In genomic region chr6:26258199-26258977, GRCh38 we compare ENCODE assay signal across 1 cellular context.
TF ChIP-seq lines count a peak whose summit lies in the region.

No MANE protein-coding gene starts in this region.

TF ChIP-seq in WTC11, 78 proteins besides CTCF, POLR2A, EP300 and RAD21 (continued from another document):
- TF ChIP-seq, protein P1, sequence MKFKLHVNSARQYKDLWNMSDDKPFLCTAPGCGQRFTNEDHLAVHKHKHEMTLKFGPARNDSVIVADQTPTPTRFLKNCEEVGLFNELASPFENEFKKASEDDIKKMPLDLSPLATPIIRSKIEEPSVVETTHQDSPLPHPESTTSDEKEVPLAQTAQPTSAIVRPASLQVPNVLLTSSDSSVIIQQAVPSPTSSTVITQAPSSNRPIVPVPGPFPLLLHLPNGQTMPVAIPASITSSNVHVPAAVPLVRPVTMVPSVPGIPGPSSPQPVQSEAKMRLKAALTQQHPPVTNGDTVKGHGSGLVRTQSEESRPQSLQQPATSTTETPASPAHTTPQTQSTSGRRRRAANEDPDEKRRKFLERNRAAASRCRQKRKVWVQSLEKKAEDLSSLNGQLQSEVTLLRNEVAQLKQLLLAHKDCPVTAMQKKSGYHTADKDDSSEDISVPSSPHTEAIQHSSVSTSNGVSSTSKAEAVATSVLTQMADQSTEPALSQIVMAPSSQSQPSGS (CRISPR knock-in tag; IDR thresholded peaks at IDR 0.05; ENCODE audit: borderline replicate concordance, low read depth), result no peak
- no peak for TF ChIP-seq GABPB1 (CRISPR knock-in tag; IDR thresholded peaks at IDR 0.05)
- TF ChIP-seq HMGXB4 (CRISPR knock-in tag; IDR thresholded peaks at IDR 0.05), result no peak
- TF ChIP-seq SMAD4 (CRISPR knock-in tag; IDR thresholded peaks at IDR 0.05), result no peak
- TF ChIP-seq MXD4 (CRISPR knock-in tag; IDR thresholded peaks at IDR 0.05; ENCODE audit: borderline replicate concordance), result no peak
- TF ChIP-seq TEAD1 (CRISPR knock-in tag; IDR thresholded peaks at IDR 0.05), result no peak
- no peak for TF ChIP-seq SOX15 (CRISPR knock-in tag; IDR thresholded peaks at IDR 0.05)
- TF ChIP-seq, protein P2, sequence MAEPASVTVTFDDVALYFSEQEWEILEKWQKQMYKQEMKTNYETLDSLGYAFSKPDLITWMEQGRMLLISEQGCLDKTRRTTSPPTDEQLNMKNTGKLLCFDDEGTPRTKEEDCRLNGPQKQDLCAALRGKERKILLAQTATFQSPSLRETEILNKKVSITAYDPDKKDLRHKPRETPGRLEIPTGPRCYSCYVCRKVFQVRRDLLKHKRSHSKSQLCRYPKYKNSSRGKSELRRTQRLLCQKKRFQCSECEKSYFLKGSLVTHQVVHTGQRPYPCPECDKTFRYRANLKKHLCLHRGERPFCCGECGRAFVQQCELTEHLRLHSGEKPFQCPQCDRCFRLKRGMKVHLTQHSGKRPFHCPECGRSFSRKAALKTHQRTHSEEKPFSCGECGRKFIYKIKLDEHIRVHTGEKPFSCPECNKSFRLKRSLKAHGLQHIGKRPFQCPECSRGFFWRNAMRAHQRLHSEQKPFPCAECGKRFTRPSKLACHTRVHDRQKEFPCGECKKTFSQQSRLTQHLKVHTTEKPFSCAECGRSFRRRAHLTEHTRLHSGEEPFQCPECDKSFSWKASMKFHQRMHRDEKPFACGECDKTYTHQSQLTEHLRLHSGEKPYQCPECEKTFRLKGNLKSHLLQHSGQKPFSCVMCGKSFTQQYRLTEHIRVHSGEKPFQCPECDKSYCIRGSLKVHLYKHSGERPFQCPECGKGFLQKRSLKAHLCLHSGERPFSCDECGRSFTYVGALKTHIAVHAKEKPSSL (CRISPR knock-in tag; conservative IDR thresholded peaks at IDR 0.05), result no peak
- no peak for TF ChIP-seq KAT7 (CRISPR knock-in tag; IDR thresholded peaks at IDR 0.05; ENCODE audit: borderline replicate concordance)
- no peak for TF ChIP-seq ZNF317 (CRISPR knock-in tag; IDR thresholded peaks at IDR 0.05; ENCODE audit: borderline replicate concordance, low read depth)
- TF ChIP-seq ZNF671 (CRISPR knock-in tag; IDR thresholded peaks at IDR 0.05), result no peak
- TF ChIP-seq ZNF263 (CRISPR knock-in tag; IDR thresholded peaks at IDR 0.05; ENCODE audit: low read depth), result no peak
TF ChIP-seq in WTC11: peak in this region for 0.
